Comparison of ENCODE assay signal across 8 cellular contexts in genomic region chr1:2412773-2413494, GRCh38. TPM values are rescaled to one million over a fixed set of nuclear protein-coding genes. Genes with fewer than 3 reads are reported as not detected.
DNase-seq lines count a peak whose midpoint lies in the region; ATAC-seq and TF ChIP-seq lines count a peak whose summit lies in the region.

No MANE protein-coding gene starts in this region.

- TF ChIP-seq CTCF in HCT116 (IDR thresholded peaks at IDR 0.05 in 2 of 3, conservative IDR thresholded peaks at IDR 0.05 in 1 of 3; ENCODE audit: borderline replicate concordance in 1 of 3, insufficient read depth in 1 of 3, low read depth in 2 of 3, low read length in 2 of 3): no peak

- no peak overlapping the region for H2AFZ ChIP-seq in HCT116 (ENCODE audit: low read depth, low read length, poor library complexity, severe bottlenecking)

- peaks cover 24% of the 10 kb centered on the region; the same call in 1 of the 2 replicates for H3K79me2 ChIP-seq in HCT116 (ENCODE audit: insufficient read depth, low read length)

- no peak for TF ChIP-seq RAD21 in HCT116 (IDR thresholded peaks at IDR 0.05; ENCODE audit: low read depth)

- peaks cover 4 to 5% of the 10 kb centered on the region in 2 donors for H3K36me3 Mint-ChIP-seq in activated naive CD4-positive, alpha-beta T cell treated with anti-CD3 and anti-CD28 coated beads, Interleukin-2, amount 50 U/mL, for 72 hours

- peak; percentile 60 for TF ChIP-seq POLR2A in HCT116 (IDR thresholded peaks at IDR 0.05; ENCODE audit: borderline replicate concordance, extremely low read depth, insufficient read depth, insufficient read length)

- peaks cover 14 to 39% of the 10 kb centered on the region in 2 experiments; a peak in 3 of 4 replicates for H3K4me1 ChIP-seq in HCT116 (ENCODE audit: control insufficient read depth in 1 of 2, insufficient read depth in 2 of 2, low read length in 2 of 2)
- peaks cover 5% of the 10 kb centered on the region for H3K4me1 ChIP-seq in iPS DF 6.9 (ENCODE audit: control insufficient read depth, insufficient read depth, low read length)
- peaks cover 23 to 41% (median 24%) of the 10 kb centered on the region in 3 donors for H3K4me1 ChIP-seq in skeletal muscle tissue (ENCODE audit: control insufficient read depth in 3 of 3, insufficient read depth in 3 of 3, low read length in 3 of 3)

- peak; percentile 35 for DNase-seq in stimulated activated CD4-positive, alpha-beta T cell treated with anti-CD3 and anti-CD28 coated beads, Interleukin-4, amount 100 ng/mL, for 1 hour
- no peak for DNase-seq in stimulated activated CD4-positive, alpha-beta T cell treated with anti-CD3 and anti-CD28 coated beads, Interleukin-2, amount 100 ng/mL, for 48 hours
- DNase-seq in HCT116 (ENCODE audit: low read depth, low spot score) (no peak), M059J (ENCODE audit: low read depth) (peak; percentile 54), iPS DF 6.9 (ENCODE audit: low read depth, low spot score) (no peak), NCI-H446 treated with DMSO at 0.1 percent for 48 hours (lab: John Stamatoyannopoulos, UW) (no peak)
- DNase-seq in activated naive CD4-positive, alpha-beta T cell treated with anti-CD3 and anti-CD28 coated beads, Interleukin-2, amount 50 U/mL, for 72 hours (ENCODE audit: low spot score in 2 of 2): no peak

- H3K27me3 ChIP-seq in HCT116 (ENCODE audit: insufficient read depth, low read length) (no peaks in the 10 kb centered on the region), iPS DF 6.9 (ENCODE audit: control insufficient read depth, insufficient read depth, low read length) (no peaks in the 10 kb centered on the region), skeletal muscle tissue (ENCODE audit: control insufficient read depth in 3 of 3, insufficient read depth in 3 of 3, low read length in 3 of 3) (peaks cover 21 to 29% (median 24%) of the 10 kb centered on the region in 3 donors)

- POLR2A ChIA-PET in HCT116 (lab: Charles Lee): interaction anchor here (0.7 to 1.4 kb wide), 4 partner anchors 21 to 172 kb away, joined by 3 to 5 read pairs (median 4); partner anchors contain the start of genes MORN1 and RER1

- CTCF ChIA-PET in HCT116 (lab: Charles Lee): interaction anchor here (1.0 to 1.7 kb wide), 2 partner anchors 135 to 218 kb away, joined by 5 to 6 read pairs; partner anchors contain the start of gene FAAP20

- H3K36me3 ChIP-seq in HCT116 (ENCODE audit: control insufficient read depth in 1 of 2, insufficient read depth in 2 of 2, low read length in 2 of 2) (0 out of 4 replicates have a peak, but pooled peaks cover 0 to 9% of the 10 kb centered on the region in 2 experiments), iPS DF 6.9 (ENCODE audit: control insufficient read depth, insufficient read depth, low read length) (peaks cover 10% of the 10 kb centered on the region; the same call in 1 of the 2 replicates), skeletal muscle tissue (ENCODE audit: control insufficient read depth in 3 of 3, insufficient read depth in 3 of 3, low read length in 3 of 3) (peaks cover 15 to 21% (median 17%) of the 10 kb centered on the region in 3 donors)

- ATAC-seq in HCT116: peak; percentile 33
- ATAC-seq in activated naive CD4-positive, alpha-beta T cell treated with anti-CD3 and anti-CD28 coated beads, Interleukin-2, amount 50 U/mL, for 72 hours: peak; percentile 36 to 42

- no CpG with 5 or more reads among the region's 66 CpGs for WGBS in iPS DF 6.9 (ENCODE audit: insufficient coverage, insufficient read length)

- H3K9me2 ChIP-seq in HCT116 (ENCODE audit: insufficient read depth): no peaks in the 10 kb centered on the region

- H3K9ac ChIP-seq in HCT116 (ENCODE audit: low read length): peak overlapping the region; percentile 97
- H3K9ac ChIP-seq in skeletal muscle tissue (ENCODE audit: low read depth in 1 of 3, low read length in 3 of 3): peak overlapping the region; percentile 77 to 93 (median 77)

- H3K4me3 ChIP-seq in HCT116 (replicated peaks in 1 of 2; ENCODE audit: low read depth in 1 of 2, low read length in 2 of 2) (peak overlapping the region; percentile 75 to 99), iPS DF 6.9 (ENCODE audit: low read length) (peak overlapping the region; percentile 78), skeletal muscle tissue (ENCODE audit: low read length in 3 of 3) (peak overlapping the region; percentile 68 to 88 (median 85))

- no peaks in the 10 kb centered on the region for H4K20me1 ChIP-seq in HCT116 (ENCODE audit: insufficient read depth)

- peak overlapping the region in 1 of 2 donors; percentile 91 for H3K27ac Mint-ChIP-seq in activated naive CD4-positive, alpha-beta T cell treated with anti-CD3 and anti-CD28 coated beads, Interleukin-2, amount 50 U/mL, for 72 hours

- RAD21 ChIA-PET in HCT116 (lab: Charles Lee; ENCODE audit: low non-redundant PET in 1 of 2, low total read pairs in 2 of 2, uncharacterized antibody in 2 of 2, unreplicated experiment in 2 of 2): no interaction called here

- intact Hi-C loops in HCT116 (cut with micrococcal nuclease): loop anchor here (5.0 kb wide), 3 partner anchors 114 to 389 kb away; partner anchors contain the start of genes PANK4 and TTC34

- H3K27ac ChIP-seq in HCT116 (ENCODE audit: low read depth, low read length): peak overlapping the region; percentile 98
- H3K27ac ChIP-seq in iPS DF 6.9 (ENCODE audit: low read length): no peak overlapping the region
- H3K27ac ChIP-seq in skeletal muscle tissue (ENCODE audit: low read depth, low read length): peak overlapping the region; percentile 62

- H3K4me2 ChIP-seq in HCT116 (ENCODE audit: low read length): peak overlapping the region; percentile 75

- no peaks in the 10 kb centered on the region for H3K9me3 Mint-ChIP-seq in activated naive CD4-positive, alpha-beta T cell treated with anti-CD3 and anti-CD28 coated beads, Interleukin-2, amount 50 U/mL, for 72 hours

- BruUV-seq in HCT116 (replicated peaks; lab: Mats Ljungman, UMichigan): TSS peak; percentile 78

- H3K9me3 ChIP-seq in HCT116 (ENCODE audit: control insufficient read depth in 1 of 2, insufficient read depth in 1 of 2, low read depth in 1 of 2, low read length in 2 of 2): no peaks in the 10 kb centered on the region
- H3K9me3 ChIP-seq in iPS DF 6.9 (ENCODE audit: control insufficient read depth, insufficient read depth, low read length): no peaks in the 10 kb centered on the region
- H3K9me3 ChIP-seq in skeletal muscle tissue (ENCODE audit: control insufficient read depth in 3 of 3, low read length in 3 of 3): no peaks in the 10 kb centered on the region

TF ChIP-seq in HCT116, 20 proteins besides CTCF, POLR2A, EP300 and RAD21:
- TF ChIP-seq CEBPB (IDR thresholded peaks at IDR 0.05; ENCODE audit: low read depth) (no peak), EZH2phosphoT487 (IDR thresholded peaks at IDR 0.05; ENCODE audit: borderline replicate concordance) (no peak), ZNF274 (IDR thresholded peaks at IDR 0.05; ENCODE audit: low read depth, low read length) (no peak), SP1 (IDR thresholded peaks at IDR 0.05; ENCODE audit: low read depth) (no peak), TCF7L2 (IDR thresholded peaks at IDR 0.05; ENCODE audit: borderline replicate concordance, extremely low read depth, insufficient read depth, insufficient read length) (peak; percentile 21), ZFX (IDR thresholded peaks at IDR 0.05) (peak; percentile 90), POLR2AphosphoS5 (IDR thresholded peaks at IDR 0.05; ENCODE audit: low read depth, low read length) (peak; percentile 86), JUND (IDR thresholded peaks at IDR 0.05) (no peak)
- TF ChIP-seq, protein P1, sequence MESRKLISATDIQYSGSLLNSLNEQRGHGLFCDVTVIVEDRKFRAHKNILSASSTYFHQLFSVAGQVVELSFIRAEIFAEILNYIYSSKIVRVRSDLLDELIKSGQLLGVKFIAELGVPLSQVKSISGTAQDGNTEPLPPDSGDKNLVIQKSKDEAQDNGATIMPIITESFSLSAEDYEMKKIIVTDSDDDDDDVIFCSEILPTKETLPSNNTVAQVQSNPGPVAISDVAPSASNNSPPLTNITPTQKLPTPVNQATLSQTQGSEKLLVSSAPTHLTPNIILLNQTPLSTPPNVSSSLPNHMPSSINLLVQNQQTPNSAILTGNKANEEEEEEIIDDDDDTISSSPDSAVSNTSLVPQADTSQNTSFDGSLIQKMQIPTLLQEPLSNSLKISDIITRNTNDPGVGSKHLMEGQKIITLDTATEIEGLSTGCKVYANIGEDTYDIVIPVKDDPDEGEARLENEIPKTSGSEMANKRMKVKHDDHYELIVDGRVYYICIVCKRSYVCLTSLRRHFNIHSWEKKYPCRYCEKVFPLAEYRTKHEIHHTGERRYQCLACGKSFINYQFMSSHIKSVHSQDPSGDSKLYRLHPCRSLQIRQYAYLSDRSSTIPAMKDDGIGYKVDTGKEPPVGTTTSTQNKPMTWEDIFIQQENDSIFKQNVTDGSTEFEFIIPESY (IDR thresholded peaks at IDR 0.05; ENCODE audit: extremely low read depth, insufficient replicate concordance, low read length): no peak

RNA-seq across cellular contexts. Expression of gene PEX10, which starts 0.6 kb away (rescaled TPM):
- 27.9 TPM for total RNA-seq in HCT116 (2021; ENCODE audit: unreplicated experiment)
- 20.3 and 23.2 TPM in 2 replicates for polyA plus RNA-seq in HCT116 (2012)
- total RNA-seq in M059J (2014; rRNA removed; shearing (Covaris generic)): 18.8 and 31.2 TPM in 2 replicates
- total RNA-seq in activated naive CD4-positive, alpha-beta T cell treated with anti-CD3 and anti-CD28 coated beads, Interleukin-2, amount 50 U/mL, for 72 hours: 10 to 100 TPM in 1 of 2 donors, 1 to 10 TPM in 1; 4.7 to 17.0 TPM
- 27.1 TPM for total RNA-seq in skeletal muscle tissue

RNA-seq across cellular contexts. Expression of gene RER1, which starts 21.3 kb away (rescaled TPM):
- total RNA-seq in HCT116 (2021; ENCODE audit: unreplicated experiment): 155 TPM
- polyA plus RNA-seq in HCT116 (2012): 137 and 147 TPM in 2 replicates
- total RNA-seq in M059J (2014; rRNA removed; shearing (Covaris generic)): 135 and 233 TPM in 2 replicates
- 100 to 1,000 TPM; 102 to 135 TPM for total RNA-seq in activated naive CD4-positive, alpha-beta T cell treated with anti-CD3 and anti-CD28 coated beads, Interleukin-2, amount 50 U/mL, for 72 hours
- 35.5 TPM for total RNA-seq in skeletal muscle tissue

RNA-seq across cellular contexts. Expression of gene MORN1, which starts 21.6 kb away (rescaled TPM):
- total RNA-seq in HCT116 (2021; ENCODE audit: unreplicated experiment) (21.4 TPM), skeletal muscle tissue (4.2 TPM)
- 9.1 and 10.2 TPM in 2 replicates for polyA plus RNA-seq in HCT116 (2012)
- 6.7 and 11.0 TPM in 2 replicates for total RNA-seq in M059J (2014; rRNA removed; shearing (Covaris generic))
- 1 to 10 TPM; 2.0 to 5.7 TPM for total RNA-seq in activated naive CD4-positive, alpha-beta T cell treated with anti-CD3 and anti-CD28 coated beads, Interleukin-2, amount 50 U/mL, for 72 hours

Comparison
In these comparisons a context has a peak if more than half of its experiments do, and no peak if none do; other contexts are left out.
1. DNase-seq: peak in stimulated activated CD4-positive, alpha-beta T cell treated with anti-CD3 and anti-CD28 coated beads, Interleukin-4, amount 100 ng/mL, for 1 hour (single experiment) and M059J (single experiment); none in stimulated activated CD4-positive, alpha-beta T cell treated with anti-CD3 and anti-CD28 coated beads, Interleukin-2, amount 100 ng/mL, for 48 hours (0 of 2), HCT116 (single experiment), activated naive CD4-positive, alpha-beta T cell treated with anti-CD3 and anti-CD28 coated beads, Interleukin-2, amount 50 U/mL, for 72 hours (0 of 2), iPS DF 6.9 (single experiment) and NCI-H446 treated with DMSO at 0.1 percent for 48 hours (single experiment).
2. Peak in every context shown above with its lines, with median percentiles within 50 percentile points of each other: H3K4me3 ChIP-seq.